Comparison of ENCODE assay signal across 12 cellular contexts in the genomic region with DNA sequence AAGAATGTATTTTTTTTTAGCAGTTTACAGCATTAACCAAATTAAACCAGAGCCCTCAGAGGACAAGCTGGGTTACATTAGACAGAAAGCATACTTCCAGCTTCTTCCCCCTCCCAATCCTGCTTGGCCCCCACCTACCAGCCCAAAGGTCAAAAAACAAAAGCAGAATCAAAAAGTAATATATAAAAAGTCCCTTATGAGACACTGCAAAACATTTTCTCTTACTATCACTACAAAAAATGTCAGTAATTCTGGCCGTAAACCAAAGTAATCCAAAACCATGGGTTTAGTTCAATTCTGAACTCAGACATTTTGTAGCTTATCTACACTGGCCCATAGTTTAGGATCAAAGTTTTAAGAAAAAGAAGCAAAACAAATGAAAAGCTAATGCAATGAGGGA. TPM values are rescaled to one million over a fixed set of nuclear protein-coding genes. Genes with fewer than 3 reads are reported as not detected.
DNase-seq lines count a peak whose midpoint lies in the region; ATAC-seq, FAIRE-seq and TF ChIP-seq lines count a peak whose summit lies in the region.
"Had no signal": no experiment of that assay in that cellular context is flagged by ENCODE, and none has a peak within 500 bp of the region (broad histone marks: within the 10 kb centered on the region; RNA-seq: fewer than 3 reads in every experiment).

No MANE protein-coding gene starts in this region.

- ATAC-seq in RWPE2 (ENCODE audit: low read depth): no peak

- H3K9me1 ChIP-seq in endothelial cell of umbilical vein (replicated peaks; ENCODE audit: control insufficient read depth, extremely low read depth, insufficient read depth, low read length): no peaks in the 10 kb centered on the region

- dilution Hi-C loops in endothelial cell of umbilical vein (cut with MboI; ENCODE audit: extremely low pct_ligation_motif_present, low sequenced_read_pairs): no loop called here

- TF ChIP-seq CTCF in RWPE2 (IDR thresholded peaks at IDR 0.05; ENCODE audit: poor library complexity, severe bottlenecking) (no peak), endothelial cell of umbilical vein (IDR thresholded peaks at IDR 0.05; ENCODE audit: extremely low read depth in 1 of 2, insufficient read depth in 1 of 2, low read depth in 1 of 2, low read length in 2 of 2) (no peak), GM10266 (IDR thresholded peaks at IDR 0.05; ENCODE audit: control insufficient read depth, insufficient read depth, low read depth, missing control alignments) (no peak), kidney (IDR thresholded peaks at IDR 0.05; ENCODE audit: borderline replicate concordance, extremely low read depth, insufficient read depth) (no peak)

- peaks cover 100% of the 10 kb centered on the region for H3K79me2 ChIP-seq in endothelial cell of umbilical vein (ENCODE audit: control insufficient read depth, insufficient read depth, low read length)

- POLR2A ChIA-PET in endothelial cell of umbilical vein (lab: Charles Lee): no interaction called here

- peak; percentile 26 for DNase-seq in AG08396 (ENCODE audit: low spot score)
- DNase-seq in RWPE2 (ENCODE audit: low spot score): no peak
- DNase-seq in endothelial cell of umbilical vein (ENCODE audit: low read depth, low spot score): peak; percentile 43
- DNase-seq in NCI-H1930 (lab: John Stamatoyannopoulos, UW): no peak
- DNase-seq in stimulated activated CD4-positive, alpha-beta T cell treated with anti-CD3 and anti-CD28 coated beads, Interleukin-4, amount 100 ng/mL, for 1 hour: no peak
- DNase-seq in GM10266 (ENCODE audit: extremely low spot score): no peak
- DNase-seq in kidney: no peak
- DNase-seq: esophagus squamous epithelium, Kasumi-1, NCI-H2081 treated with DMSO at 0.1 percent for 48 hours had no signal

- CTCF ChIA-PET in endothelial cell of umbilical vein (lab: Charles Lee): interaction anchor here (0.7 to 2.5 kb wide), 17 partner anchors 9 to 252 kb away, joined by 3 to 22 read pairs (median 4); a partner anchor contains a TSS

- no peak overlapping the region for H2AFZ ChIP-seq in endothelial cell of umbilical vein (ENCODE audit: low read depth, low read length)

- no TSS peak for BruUV-seq in endothelial cell of umbilical vein (replicated peaks; lab: Mats Ljungman, UMichigan)

- no peaks in the 10 kb centered on the region for H3K9me3 ChIP-seq in RWPE2 (ENCODE audit: severe bottlenecking)
- no peaks in the 10 kb centered on the region for H3K9me3 ChIP-seq in endothelial cell of umbilical vein (replicated peaks; ENCODE audit: control insufficient read depth, insufficient read depth, low read length)
- H3K9me3 ChIP-seq in muscle layer of duodenum (ENCODE audit: control insufficient read depth in 1 of 2, low read length in 2 of 2): no peaks in the 10 kb centered on the region
- H3K9me3 ChIP-seq in kidney (ENCODE audit: control insufficient read depth in 1 of 2, low read length in 2 of 2): no peaks in the 10 kb centered on the region
- H3K9me3 ChIP-seq: esophagus squamous epithelium, neutrophil had no signal

- H3K27ac ChIP-seq in RWPE2 (ENCODE audit: poor library complexity, severe bottlenecking) (peak overlapping the region; percentile 80), endothelial cell of umbilical vein (ENCODE audit: insufficient read depth, low read depth, low read length) (peak overlapping the region; percentile 72), muscle layer of duodenum (ENCODE audit: low read length) (peak overlapping the region; percentile 48), kidney (ENCODE audit: low read depth in 2 of 2, low read length in 2 of 2) (peak overlapping the region in 1 of 2 donors; percentile 41)
- H3K27ac ChIP-seq: neutrophil had no signal

- H3K36me3 ChIP-seq in RWPE2 (ENCODE audit: low read depth): peaks cover 20% of the 10 kb centered on the region
- no peaks in the 10 kb centered on the region for H3K36me3 ChIP-seq in endothelial cell of umbilical vein (ENCODE audit: control insufficient read depth in 2 of 2, extremely low read depth in 1 of 2, insufficient read depth in 2 of 2, low read length in 2 of 2)
- no peaks in the 10 kb centered on the region for H3K36me3 ChIP-seq in muscle layer of duodenum (ENCODE audit: control insufficient read depth in 1 of 2, insufficient read depth in 2 of 2, low read length in 2 of 2)
- no peaks in the 10 kb centered on the region for H3K36me3 ChIP-seq in kidney (ENCODE audit: control insufficient read depth in 1 of 2, insufficient read depth in 2 of 2, low read length in 2 of 2)
- H3K36me3 ChIP-seq: esophagus squamous epithelium, neutrophil had no signal

- no peaks in the 10 kb centered on the region for H3K27me3 ChIP-seq in RWPE2 (ENCODE audit: insufficient read depth, poor library complexity, severe bottlenecking)
- H3K27me3 ChIP-seq in endothelial cell of umbilical vein (ENCODE audit: control insufficient read depth in 2 of 2, insufficient read depth in 2 of 2, low read length in 2 of 2): no peaks in the 10 kb centered on the region
- no peaks in the 10 kb centered on the region for H3K27me3 ChIP-seq in muscle layer of duodenum (ENCODE audit: low read depth, low read length)
- H3K27me3 ChIP-seq: esophagus squamous epithelium, neutrophil had no signal

- intact Hi-C loops in endothelial cell of umbilical vein (cut with micrococcal nuclease): no loop called here
- intact Hi-C loops in kidney (cut with DNase I): no loop called here

- no peak overlapping the region for H3K4me3 ChIP-seq in RWPE2 (ENCODE audit: severe bottlenecking)
- no peak overlapping the region for H3K4me3 ChIP-seq in endothelial cell of umbilical vein (replicated peaks in 1 of 3; ENCODE audit: insufficient read depth in 1 of 3, low read depth in 1 of 3, low read length in 3 of 3)
- H3K4me3 ChIP-seq in muscle layer of duodenum (ENCODE audit: low read depth in 1 of 2, low read length in 2 of 2): no peak overlapping the region
- no peak overlapping the region for H3K4me3 ChIP-seq in kidney (ENCODE audit: low read length in 2 of 2)
- H3K4me3 ChIP-seq: esophagus squamous epithelium had no signal

- H4K20me1 ChIP-seq in endothelial cell of umbilical vein (replicated peaks; ENCODE audit: control insufficient read depth, extremely low read depth, insufficient read depth, low read length): no peaks in the 10 kb centered on the region

- H3K4me1 ChIP-seq in RWPE2 (ENCODE audit: insufficient read depth, poor library complexity, severe bottlenecking): peaks cover 56% of the 10 kb centered on the region
- peaks cover 56% of the 10 kb centered on the region for H3K4me1 ChIP-seq in endothelial cell of umbilical vein (ENCODE audit: control insufficient read depth, extremely low read depth, insufficient read depth, low read length)
- peaks cover 10 to 30% of the 10 kb centered on the region in 2 donors for H3K4me1 ChIP-seq in muscle layer of duodenum (ENCODE audit: control insufficient read depth in 1 of 2, insufficient read depth in 2 of 2, low read length in 2 of 2)
- H3K4me1 ChIP-seq in kidney (ENCODE audit: control insufficient read depth in 1 of 2, insufficient read depth in 1 of 2, low read depth in 1 of 2, low read length in 2 of 2): peaks cover 14 to 24% of the 10 kb centered on the region in 2 donors

- peak overlapping the region; percentile 42 for H3K4me2 ChIP-seq in endothelial cell of umbilical vein (ENCODE audit: insufficient read depth, low read length)

- FAIRE-seq in endothelial cell of umbilical vein (lab: Jason Lieb, UNC) (peak; percentile 59), kidney (lab: Jason Lieb, UNC) (no peak)

- no peak for TF ChIP-seq POLR2A in endothelial cell of umbilical vein (IDR thresholded peaks at IDR 0.05; ENCODE audit: low read depth, low read length)

- H3K9ac ChIP-seq in endothelial cell of umbilical vein (replicated peaks; ENCODE audit: extremely low read depth, insufficient read depth, low read length) (peak overlapping the region; percentile 43), kidney (ENCODE audit: low read length in 2 of 2) (no peak overlapping the region)

TF ChIP-seq in endothelial cell of umbilical vein, 7 proteins besides CTCF, POLR2A, EP300 and RAD21:
- TF ChIP-seq GATA2 (IDR thresholded peaks at IDR 0.05; ENCODE audit: insufficient read depth, insufficient read length, low read depth, low read length) (no peak), FOS (IDR thresholded peaks at IDR 0.05; ENCODE audit: borderline replicate concordance, insufficient read depth, low read length) (no peak), EZH2 (IDR thresholded peaks at IDR 0.05; ENCODE audit: borderline replicate concordance, low read depth, low read length, severe bottlenecking) (no peak), MYC (IDR thresholded peaks at IDR 0.05; ENCODE audit: low read depth, low read length) (no peak), JUN (IDR thresholded peaks at IDR 0.05; ENCODE audit: borderline replicate concordance, insufficient read depth, insufficient read length, low read depth) (no peak), POLR2AphosphoS5 (IDR thresholded peaks at IDR 0.05; ENCODE audit: insufficient read depth, low read depth, low read length) (no peak)
- TF ChIP-seq, protein P1, sequence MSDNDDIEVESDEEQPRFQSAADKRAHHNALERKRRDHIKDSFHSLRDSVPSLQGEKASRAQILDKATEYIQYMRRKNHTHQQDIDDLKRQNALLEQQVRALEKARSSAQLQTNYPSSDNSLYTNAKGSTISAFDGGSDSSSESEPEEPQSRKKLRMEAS (IDR thresholded peaks at IDR 0.05; ENCODE audit: insufficient read depth, insufficient read length): no peak

RNA-seq across cellular contexts. Expression of a gene that starts 38.0 kb away (rescaled TPM):
- 124 and 162 TPM in 2 replicates for total RNA-seq in endothelial cell of umbilical vein
- 66.7 and 79.8 TPM in 2 replicates for polyA plus RNA-seq in endothelial cell of umbilical vein
- polyA plus RNA-seq in endothelial cell of umbilical vein (2011; cell fraction: cytosol; rRNA removed): 76.8 and 80.8 TPM in 2 replicates
- 189 and 206 TPM in 2 replicates for polyA plus RNA-seq in endothelial cell of umbilical vein (2011; cell fraction: nucleus; rRNA removed)
- 103 and 128 TPM in 2 replicates for polyA plus RNA-seq in endothelial cell of umbilical vein (2012)
- 174 and 191 TPM in 2 replicates for polyA minus RNA-seq in endothelial cell of umbilical vein
- polyA minus RNA-seq in endothelial cell of umbilical vein (2011; cell fraction: cytosol; rRNA and poly(A)+ RNA removed): 6.2 TPM
- polyA minus RNA-seq in endothelial cell of umbilical vein (2011; cell fraction: nucleus; rRNA and poly(A)+ RNA removed): 240 and 313 TPM in 2 replicates
- total RNA-seq in kidney: 65.6 TPM
- polyA plus RNA-seq in kidney (ENCODE audit: insufficient read depth, low read depth, low replicate concordance): 13.4 TPM

Comparison
In these comparisons a context has a peak if more than half of its experiments do, and no peak if none do; other contexts are left out.
1. DNase-seq: peak in AG08396 (single experiment) and endothelial cell of umbilical vein (single experiment); none in RWPE2 (single experiment), NCI-H1930 (0 of 2), stimulated activated CD4-positive, alpha-beta T cell treated with anti-CD3 and anti-CD28 coated beads, Interleukin-4, amount 100 ng/mL, for 1 hour (single experiment), GM10266 (single experiment) and kidney (single experiment).